ENCODE assay signal across 8 cellular contexts in the genomic region with DNA sequence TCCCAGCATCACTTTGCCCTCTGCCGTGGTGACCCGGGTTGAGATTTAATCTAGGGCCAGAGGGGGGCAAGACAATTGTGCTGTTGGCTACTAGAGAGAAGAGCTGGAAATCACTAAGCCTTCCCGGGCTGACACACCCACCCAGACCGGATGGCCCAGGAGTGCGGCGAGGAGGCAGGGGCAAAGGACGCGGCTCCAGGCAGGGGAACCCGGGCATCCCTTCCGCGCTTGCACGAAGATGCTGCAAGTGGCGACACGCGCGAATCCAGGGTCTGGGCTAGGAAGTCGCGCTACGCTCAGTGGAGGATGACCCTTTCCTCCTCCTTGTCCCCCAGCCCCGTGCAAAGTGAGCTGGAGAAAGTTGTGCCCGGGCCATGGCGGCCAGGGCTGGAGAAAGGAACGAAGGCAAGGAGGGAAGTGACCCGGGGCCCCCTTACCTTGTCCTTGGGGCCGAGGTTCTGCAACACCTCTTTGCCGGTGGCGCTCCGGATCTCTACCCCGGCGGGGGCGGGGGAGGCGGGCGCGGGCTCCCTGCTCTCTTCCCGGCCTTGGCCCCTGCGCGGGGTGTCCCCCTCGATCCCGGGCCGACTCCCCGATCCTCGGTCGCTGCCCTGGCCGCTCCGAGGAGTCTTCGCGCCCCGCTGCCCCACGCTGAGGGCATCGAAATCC. TPM values are rescaled to one million over a fixed set of nuclear protein-coding genes. Genes with fewer than 3 reads are reported as not detected.
DNase-seq lines count a peak whose midpoint lies in the region; ATAC-seq, FAIRE-seq and TF ChIP-seq lines count a peak whose summit lies in the region.

No MANE protein-coding gene starts in this region.

- H3K27ac ChIP-seq in pancreas: peak overlapping the region in 2 of 4 donors; percentile 20 to 25
- H3K27ac ChIP-seq in OCI-LY7 (ENCODE audit: low read depth, low read length, poor library complexity, severe bottlenecking): no peak overlapping the region

- H3K4me1 ChIP-seq in pancreas: peaks cover 0 to 9% (median 0%) of the 10 kb centered on the region in 3 donors
- no peaks in the 10 kb centered on the region for H3K4me1 ChIP-seq in OCI-LY7 (ENCODE audit: insufficient read depth, low read length, poor library complexity, severe bottlenecking)

- no peak overlapping the region for H3K4me2 ChIP-seq in OCI-LY7 (ENCODE audit: low read length)

- POLR2A ChIA-PET in OCI-LY7 (lab: Charles Lee): interaction anchor here (0.6 kb wide), 1 partner anchor 423 kb away, joined by 3 read pairs; no protein-coding TSS in a partner anchor

- BruUV-seq in OCI-LY7 (replicated peaks; lab: Mats Ljungman, UMichigan): no TSS peak

- no peak overlapping the region for H2AFZ ChIP-seq in OCI-LY7 (ENCODE audit: low read length)

- H3K4me3 ChIP-seq in fibroblast of pulmonary artery (replicated peaks; ENCODE audit: low read depth, low read length) (peak overlapping the region; percentile 84), pancreas (peak overlapping the region; percentile 11 to 55 (median 31)), OCI-LY7 (ENCODE audit: low read depth, low read length, poor library complexity, severe bottlenecking) (no peak overlapping the region)

- H3K9me2 ChIP-seq in OCI-LY7 (ENCODE audit: insufficient read depth, low read length): no peaks in the 10 kb centered on the region

- peak; percentile 45 for DNase-seq in ELF-1 (ENCODE audit: low read depth, low spot score)
- DNase-seq in NCI-H748 treated with DMSO at 0.1 percent for 48 hours (lab: John Stamatoyannopoulos, UW): peak; percentile 74
- DNase-seq in fibroblast of pulmonary artery (ENCODE audit: low read depth): no peak
- peak in 3 of 6 donors; percentile 8 to 62 (median 61) for DNase-seq in pancreas
- DNase-seq in OCI-LY7 (ENCODE audit: low spot score): no peak
- no peak for DNase-seq in activated effector memory CD4-positive, alpha-beta T cell treated with Interleukin-2 at 50 U/mL for 16 hours
- DNase-seq in DMS114 treated with DMSO at 0.1 percent for 48 hours (lab: John Stamatoyannopoulos, UW; ENCODE audit: unreplicated experiment): no peak

- H4K20me1 ChIP-seq in OCI-LY7 (ENCODE audit: insufficient read depth, low read length): no peaks in the 10 kb centered on the region

- H3K27me3 ChIP-seq in pancreas: peaks cover 0 to 6% (median 2%) of the 10 kb centered on the region in 4 donors

- H3K9me3 ChIP-seq in pancreas: no peaks in the 10 kb centered on the region
- H3K9me3 ChIP-seq in OCI-LY7 (ENCODE audit: low read length): no peaks in the 10 kb centered on the region

- no peaks in the 10 kb centered on the region for H3K79me2 ChIP-seq in OCI-LY7 (ENCODE audit: insufficient read depth, low read depth, low read length)

- CTCF ChIA-PET in OCI-LY7 (lab: Charles Lee; ENCODE audit: unreplicated experiment): no interaction called here

- WGBS in pancreas, 2 donors: 2 to 3% methylated on average over 48 to 50 of the region's 50 CpGs

- no peak for TF ChIP-seq CTCF in fibroblast of pulmonary artery (IDR thresholded peaks at IDR 0.05; ENCODE audit: low read length, missing control alignments)
- TF ChIP-seq CTCF in pancreas (IDR thresholded peaks at IDR 0.05): no peak
- no peak for TF ChIP-seq CTCF in OCI-LY7 (conservative IDR thresholded peaks at IDR 0.05; ENCODE audit: low read length)

- FAIRE-seq in pancreas (lab: Jason Lieb, UNC): no peak

- intact Hi-C loops in pancreas (cut with DNase I): no loop called here
- intact Hi-C loops in OCI-LY7 (cut with micrococcal nuclease; ENCODE audit: unreplicated experiment): no loop called here

- H3K36me3 ChIP-seq in pancreas (no peaks in the 10 kb centered on the region), OCI-LY7 (ENCODE audit: insufficient read depth, low read length) (no peaks in the 10 kb centered on the region)

- ATAC-seq in pancreas (peak; percentile 17 to 56 (median 52)), HG03457 (IDR thresholded peaks at IDR 0.05; ENCODE audit: unreplicated experiment) (no peak)

RNA-seq across cellular contexts. Expression of a gene that starts 0.7 kb away (rescaled TPM):
- 10 to 100 TPM in 2 of 6 donors, 1 to 10 TPM in 4; 1.7 to 18.4 (median 3.8) TPM for total RNA-seq in pancreas
- polyA plus RNA-seq in pancreas: 1 to 10 TPM; 4.8 to 6.2 TPM
- 0.70 TPM in 1 of 2 replicates, not detected in the other for total RNA-seq in OCI-LY7 (2014; rRNA removed; shearing (Covaris generic))
- not detected in 2 replicates for total RNA-seq in OCI-LY7 (2022)

Comparison
In these comparisons a context has a peak if more than half of its experiments do, and no peak if none do; other contexts are left out.
1. DNase-seq: peak in ELF-1 (single experiment) and NCI-H748 treated with DMSO at 0.1 percent for 48 hours (single experiment); none in fibroblast of pulmonary artery (single experiment), OCI-LY7 (single experiment), activated effector memory CD4-positive, alpha-beta T cell treated with Interleukin-2 at 50 U/mL for 16 hours (single experiment) and DMS114 treated with DMSO at 0.1 percent for 48 hours (single experiment).